ENCODE assay signal across 9 cellular contexts in the genomic region with DNA sequence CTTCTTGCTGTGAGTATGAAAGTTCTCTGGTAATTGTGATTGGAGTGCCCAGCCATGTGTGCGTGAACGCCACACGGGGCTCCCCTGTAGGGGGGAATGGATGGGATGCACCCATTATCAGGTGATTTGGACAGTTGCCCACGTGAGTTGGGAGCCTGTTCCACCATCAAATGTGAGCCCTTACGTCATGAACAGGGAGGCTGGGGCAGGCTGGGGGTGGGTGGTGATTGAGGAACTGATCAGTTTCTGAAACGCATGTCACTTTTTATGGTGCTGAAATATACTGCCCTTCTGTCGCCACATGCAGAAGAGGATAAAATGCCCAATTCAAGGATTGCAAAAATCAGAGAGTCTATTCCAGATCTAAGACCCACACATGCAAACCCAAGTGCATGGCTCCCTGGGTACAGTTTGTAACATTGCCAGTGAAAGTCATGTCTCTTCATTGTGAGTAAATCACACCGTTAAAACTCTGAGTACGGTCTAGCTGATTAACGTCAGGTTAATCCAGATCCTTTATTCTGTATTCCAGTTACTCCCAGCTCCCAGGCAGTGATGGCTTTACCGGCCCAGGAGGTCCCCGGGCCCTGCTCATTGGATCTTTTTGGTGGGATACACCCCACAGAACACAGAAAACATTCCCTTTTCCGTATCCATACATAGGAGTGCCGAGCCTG.
A peak's percentile ranks its signal among the peaks of the same experiment; 100 is the strongest.
DNase-seq lines count a peak whose midpoint lies in the region; ATAC-seq, FAIRE-seq and TF ChIP-seq lines count a peak whose summit lies in the region.
"Had no signal": no experiment of that assay in that cellular context is flagged by ENCODE, and none has a peak within 500 bp of the region (broad histone marks: within the 10 kb centered on the region; RNA-seq: fewer than 3 reads in every experiment).

No MANE protein-coding gene starts in this region.

- no peak overlapping the region for H3K4me3 Mint-ChIP-seq in Calu3 (ENCODE audit: low read depth, unreplicated experiment)
- H3K4me3 Mint-ChIP-seq in activated CD4-positive, alpha-beta memory T cell treated with anti-CD3 and anti-CD28 coated beads for 36 hours = no peak overlapping the region
- no peak overlapping the region for H3K4me3 Mint-ChIP-seq in HFFc6

- intact Hi-C loops in kidney (cut with DNase I) = no loop called here
- intact Hi-C loops in Calu3 (cut with micrococcal nuclease; ENCODE audit: unreplicated experiment) = no loop called here
- intact Hi-C loops in activated CD4-positive, alpha-beta memory T cell treated with anti-CD3 and anti-CD28 coated beads for 36 hours (cut with micrococcal nuclease) = no loop called here

- POLR2A ChIA-PET in activated CD4-positive, alpha-beta memory T cell treated with anti-CD3 and anti-CD28 coated beads for 36 hours (lab: Charles Lee) = no interaction called here

- H3K4me1 Mint-ChIP-seq in Calu3 (ENCODE audit: low read depth, unreplicated experiment) (no peaks in the 10 kb centered on the region), HFFc6 (ENCODE audit: low read depth) (no peaks in the 10 kb centered on the region)
- no peaks in the 10 kb centered on the region for H3K4me1 Mint-ChIP-seq in activated CD4-positive, alpha-beta memory T cell treated with anti-CD3 and anti-CD28 coated beads for 36 hours (ENCODE audit: low read depth)

- no peaks in the 10 kb centered on the region for H3K9me3 ChIP-seq in kidney (ENCODE audit: control insufficient read depth in 1 of 2, low read length in 2 of 2)

- no peak for FAIRE-seq in kidney (lab: Jason Lieb, UNC)

- no peak for DNase-seq in kidney
- no peak for DNase-seq in Calu3
- DNase-seq in activated CD4-positive, alpha-beta memory T cell treated with anti-CD3 and anti-CD28 coated beads for 36 hours = no peak
- no peak for DNase-seq in HFFc6

- no peak for TF ChIP-seq CTCF in kidney (IDR thresholded peaks at IDR 0.05; ENCODE audit: borderline replicate concordance, extremely low read depth, insufficient read depth)
- TF ChIP-seq CTCF in Calu3 (IDR thresholded peaks at IDR 0.05; ENCODE audit: unreplicated experiment) = no peak
- no peak for TF ChIP-seq CTCF in HFFc6 (IDR thresholded peaks at IDR 0.05)

- peaks cover 8% of the 10 kb centered on the region in 2 donors for H3K4me1 ChIP-seq in kidney (ENCODE audit: control insufficient read depth in 1 of 2, insufficient read depth in 1 of 2, low read depth in 1 of 2, low read length in 2 of 2)

- H3K9ac ChIP-seq in kidney (ENCODE audit: low read length in 2 of 2) = no peak overlapping the region
- H3K9ac ChIP-seq: KMS-11 had no signal

- H3K9me3 Mint-ChIP-seq in Calu3 (ENCODE audit: low read depth, unreplicated experiment) = no peaks in the 10 kb centered on the region
- H3K9me3 Mint-ChIP-seq in activated CD4-positive, alpha-beta memory T cell treated with anti-CD3 and anti-CD28 coated beads for 36 hours = no peaks in the 10 kb centered on the region
- no peaks in the 10 kb centered on the region for H3K9me3 Mint-ChIP-seq in HFFc6

- ATAC-seq in GM18499 (IDR thresholded peaks at IDR 0.05; ENCODE audit: insufficient read depth, unreplicated experiment) (peak; percentile 23), GM21423 (IDR thresholded peaks at IDR 0.05; ENCODE audit: unreplicated experiment) (peak; percentile 49), HG03378 (IDR thresholded peaks at IDR 0.05; ENCODE audit: unreplicated experiment) (peak; percentile 39), GM19351 (IDR thresholded peaks at IDR 0.05; ENCODE audit: unreplicated experiment) (no peak)

- no peaks in the 10 kb centered on the region for H3K27me3 Mint-ChIP-seq in Calu3 (ENCODE audit: unreplicated experiment)
- peaks cover 17% of the 10 kb centered on the region for H3K27me3 Mint-ChIP-seq in activated CD4-positive, alpha-beta memory T cell treated with anti-CD3 and anti-CD28 coated beads for 36 hours
- peaks cover 4% of the 10 kb centered on the region for H3K27me3 Mint-ChIP-seq in HFFc6 (ENCODE audit: insufficient read depth)

- peaks cover 27 to 58% of the 10 kb centered on the region in 2 donors for H3K36me3 ChIP-seq in kidney (ENCODE audit: control insufficient read depth in 1 of 2, insufficient read depth in 2 of 2, low read length in 2 of 2)

- CTCF ChIA-PET in Calu3 (lab: Charles Lee) = no interaction called here
- CTCF ChIA-PET in activated CD4-positive, alpha-beta memory T cell treated with anti-CD3 and anti-CD28 coated beads for 36 hours (lab: Charles Lee) = no interaction called here

- H3K27ac ChIP-seq in kidney (ENCODE audit: low read depth in 2 of 2, low read length in 2 of 2) = peak overlapping the region; percentile 60 to 74
- H3K27ac ChIP-seq: KMS-11 had no signal

- no peaks in the 10 kb centered on the region for H3K36me3 Mint-ChIP-seq in Calu3 (ENCODE audit: insufficient read depth, unreplicated experiment)
- no peaks in the 10 kb centered on the region for H3K36me3 Mint-ChIP-seq in activated CD4-positive, alpha-beta memory T cell treated with anti-CD3 and anti-CD28 coated beads for 36 hours
- H3K36me3 Mint-ChIP-seq in HFFc6 (ENCODE audit: low read depth) = peaks cover 33% of the 10 kb centered on the region

- no peak overlapping the region for H3K4me3 ChIP-seq in kidney (ENCODE audit: low read length in 2 of 2)

- BruUV-seq in Calu3 (replicated peaks; lab: Mats Ljungman, UMichigan) = no TSS peak

- no peak overlapping the region for H3K27ac Mint-ChIP-seq in Calu3 (ENCODE audit: unreplicated experiment)
- no peak overlapping the region for H3K27ac Mint-ChIP-seq in activated CD4-positive, alpha-beta memory T cell treated with anti-CD3 and anti-CD28 coated beads for 36 hours
- no peak overlapping the region for H3K27ac Mint-ChIP-seq in HFFc6
